9 cellular contexts compared by ENCODE assay signal in genomic region chr17:40596261-40596919, GRCh38. TPM values are rescaled to one million over a fixed set of nuclear protein-coding genes. Genes with fewer than 3 reads are reported as not detected.
DNase-seq lines count a peak whose midpoint lies in the region; ATAC-seq, FAIRE-seq and TF ChIP-seq lines count a peak whose summit lies in the region.
"Had no signal": no experiment of that assay in that cellular context is flagged by ENCODE, and none has a peak within 500 bp of the region (broad histone marks: within the 10 kb centered on the region; RNA-seq: fewer than 3 reads in every experiment).

No MANE protein-coding gene starts in this region.

- DNase-seq in BE2C, result peak; percentile 87
- no peak for DNase-seq in GM12892 (ENCODE audit: insufficient read length)
- DNase-seq in OCI-M1 (lab: John Stamatoyannopoulos, UW), result peak; percentile 66
- DNase-seq in fibroblast of mammary gland (ENCODE audit: low read depth), result peak; percentile 35
- no peak for DNase-seq in NCI-H526 treated with DMSO at 0.1 percent for 48 hours (lab: John Stamatoyannopoulos, UW)

- ATAC-seq in GM19463 (IDR thresholded peaks at IDR 0.05; ENCODE audit: unreplicated experiment), result no peak
- ATAC-seq in HG02852 (IDR thresholded peaks at IDR 0.05; ENCODE audit: unreplicated experiment), result no peak
- no peak for ATAC-seq in GM21381 (IDR thresholded peaks at IDR 0.05; ENCODE audit: unreplicated experiment)

- peak; percentile 91 for FAIRE-seq in GM12892 (lab: Jason Lieb, UNC)

- peaks cover 8% of the 10 kb centered on the region for H3K27me3 ChIP-seq in BE2C

- no peak for TF ChIP-seq POLR2A in GM12892 (IDR thresholded peaks at IDR 0.05; ENCODE audit: low read depth, low read length)

- H3K4me1 ChIP-seq in BE2C, result no peaks in the 10 kb centered on the region

- peaks cover 4% of the 10 kb centered on the region; the same call in 1 of the 2 replicates for H3K9me3 ChIP-seq in BE2C

- TF ChIP-seq CTCF in BE2C (IDR thresholded peaks at IDR 0.05; ENCODE audit: low read depth, low read length) (no peak), fibroblast of mammary gland (conservative IDR thresholded peaks at IDR 0.05; ENCODE audit: control insufficient read depth, insufficient read depth, low read depth, low read length) (no peak)

- no peak overlapping the region for H3K4me3 ChIP-seq in BE2C (ENCODE audit: low read depth, low read length)
- H3K4me3 ChIP-seq in fibroblast of mammary gland (ENCODE audit: control insufficient read depth, low read depth, low read length), result no peak overlapping the region
- H3K4me3 ChIP-seq: skin epidermis had no signal

- no peaks in the 10 kb centered on the region for H3K36me3 ChIP-seq in BE2C

RNA-seq across cellular contexts. Expression of gene CCR7, which starts 31.1 kb away (rescaled TPM):
- polyA plus RNA-seq in BE2C (2012; ENCODE audit: insufficient read depth, insufficient read length, low read depth), result 0.39 TPM
- polyA plus RNA-seq in GM12892 (2012; ENCODE audit: missing spikeins), result 167 TPM

RNA-seq across cellular contexts. Expression of gene SMARCE1, which starts 51.2 kb away (rescaled TPM):
- polyA plus RNA-seq in BE2C (2012; ENCODE audit: insufficient read depth, insufficient read length, low read depth), result 182 TPM
- polyA plus RNA-seq in GM12892 (2012; ENCODE audit: missing spikeins), result 107 TPM

Comparison
In these comparisons a context has a peak if more than half of its experiments do, and no peak if none do; other contexts are left out.
1. DNase-seq: peak in BE2C (single experiment), OCI-M1 (single experiment) and fibroblast of mammary gland (single experiment); none in GM12892 (single experiment) and NCI-H526 treated with DMSO at 0.1 percent for 48 hours (single experiment).